1 cellular context compared by ENCODE assay signal in the genomic region with DNA sequence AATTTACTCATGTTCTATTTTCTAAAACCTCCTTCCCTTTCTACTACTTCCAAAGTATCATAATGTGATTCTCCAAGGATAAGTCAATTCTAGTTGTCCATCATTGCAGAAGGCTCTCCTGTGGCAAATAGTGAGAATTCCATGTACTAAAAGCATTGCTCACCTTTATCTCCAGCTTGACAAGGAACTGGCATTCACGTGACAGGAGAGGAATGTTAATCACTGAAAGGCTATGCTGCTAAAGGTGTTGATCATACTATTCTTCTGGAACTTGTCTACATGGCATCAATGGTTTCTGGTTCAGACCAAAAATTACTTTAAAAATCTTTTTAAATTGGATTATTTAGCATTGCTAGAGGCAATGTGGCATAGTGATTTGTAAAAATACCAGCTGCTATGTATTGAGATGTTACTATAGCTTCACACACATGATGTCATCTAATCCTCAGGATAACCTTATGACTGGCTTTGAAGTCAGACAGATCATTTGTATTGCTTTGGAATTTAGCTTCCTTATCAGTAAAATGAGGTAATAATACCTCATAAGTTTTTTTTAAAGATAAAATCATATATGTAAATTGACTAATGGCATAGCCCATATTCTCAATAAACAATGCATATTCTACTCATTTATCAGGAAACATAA.
TF ChIP-seq lines count a peak whose summit lies in the region.

No MANE protein-coding gene starts in this region.

TF ChIP-seq in SK-N-SH treated with all-trans-retinoic acid at 6 μM for 48 hours, 23 proteins besides CTCF, POLR2A, EP300 and RAD21 (continued from another document):
- TF ChIP-seq, protein P1, sequence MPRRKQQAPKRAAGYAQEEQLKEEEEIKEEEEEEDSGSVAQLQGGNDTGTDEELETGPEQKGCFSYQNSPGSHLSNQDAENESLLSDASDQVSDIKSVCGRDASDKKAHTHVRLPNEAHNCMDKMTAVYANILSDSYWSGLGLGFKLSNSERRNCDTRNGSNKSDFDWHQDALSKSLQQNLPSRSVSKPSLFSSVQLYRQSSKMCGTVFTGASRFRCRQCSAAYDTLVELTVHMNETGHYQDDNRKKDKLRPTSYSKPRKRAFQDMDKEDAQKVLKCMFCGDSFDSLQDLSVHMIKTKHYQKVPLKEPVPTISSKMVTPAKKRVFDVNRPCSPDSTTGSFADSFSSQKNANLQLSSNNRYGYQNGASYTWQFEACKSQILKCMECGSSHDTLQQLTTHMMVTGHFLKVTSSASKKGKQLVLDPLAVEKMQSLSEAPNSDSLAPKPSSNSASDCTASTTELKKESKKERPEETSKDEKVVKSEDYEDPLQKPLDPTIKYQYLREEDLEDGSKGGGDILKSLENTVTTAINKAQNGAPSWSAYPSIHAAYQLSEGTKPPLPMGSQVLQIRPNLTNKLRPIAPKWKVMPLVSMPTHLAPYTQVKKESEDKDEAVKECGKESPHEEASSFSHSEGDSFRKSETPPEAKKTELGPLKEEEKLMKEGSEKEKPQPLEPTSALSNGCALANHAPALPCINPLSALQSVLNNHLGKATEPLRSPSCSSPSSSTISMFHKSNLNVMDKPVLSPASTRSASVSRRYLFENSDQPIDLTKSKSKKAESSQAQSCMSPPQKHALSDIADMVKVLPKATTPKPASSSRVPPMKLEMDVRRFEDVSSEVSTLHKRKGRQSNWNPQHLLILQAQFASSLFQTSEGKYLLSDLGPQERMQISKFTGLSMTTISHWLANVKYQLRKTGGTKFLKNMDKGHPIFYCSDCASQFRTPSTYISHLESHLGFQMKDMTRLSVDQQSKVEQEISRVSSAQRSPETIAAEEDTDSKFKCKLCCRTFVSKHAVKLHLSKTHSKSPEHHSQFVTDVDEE (CRISPR knock-in tag; IDR thresholded peaks at IDR 0.05): peak; percentile 81
- no peak for TF ChIP-seq TOX (CRISPR knock-in tag; IDR thresholded peaks at IDR 0.05; ENCODE audit: borderline replicate concordance)
- TF ChIP-seq GLIS3 (CRISPR knock-in tag; IDR thresholded peaks at IDR 0.05): 0 out of 2 replicates have a peak, but pooled peaks have one; percentile 35
- TF ChIP-seq CSDC2 (CRISPR knock-in tag; IDR thresholded peaks at IDR 0.05): peak; percentile 79
- no peak for TF ChIP-seq ZNF565 (CRISPR knock-in tag; conservative IDR thresholded peaks at IDR 0.05; ENCODE audit: low read depth)
- TF ChIP-seq, protein P2, sequence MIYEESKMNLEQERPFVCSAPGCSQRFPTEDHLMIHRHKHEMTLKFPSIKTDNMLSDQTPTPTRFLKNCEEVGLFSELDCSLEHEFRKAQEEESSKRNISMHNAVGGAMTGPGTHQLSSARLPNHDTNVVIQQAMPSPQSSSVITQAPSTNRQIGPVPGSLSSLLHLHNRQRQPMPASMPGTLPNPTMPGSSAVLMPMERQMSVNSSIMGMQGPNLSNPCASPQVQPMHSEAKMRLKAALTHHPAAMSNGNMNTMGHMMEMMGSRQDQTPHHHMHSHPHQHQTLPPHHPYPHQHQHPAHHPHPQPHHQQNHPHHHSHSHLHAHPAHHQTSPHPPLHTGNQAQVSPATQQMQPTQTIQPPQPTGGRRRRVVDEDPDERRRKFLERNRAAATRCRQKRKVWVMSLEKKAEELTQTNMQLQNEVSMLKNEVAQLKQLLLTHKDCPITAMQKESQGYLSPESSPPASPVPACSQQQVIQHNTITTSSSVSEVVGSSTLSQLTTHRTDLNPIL (CRISPR knock-in tag; IDR thresholded peaks at IDR 0.05; ENCODE audit: low read depth): peak; percentile 96
- TF ChIP-seq ZFP3 (CRISPR knock-in tag; IDR thresholded peaks at IDR 0.05): no peak
- no peak for TF ChIP-seq RARB (CRISPR knock-in tag; IDR thresholded peaks at IDR 0.05)
- no peak for TF ChIP-seq BACH2 (CRISPR knock-in tag; IDR thresholded peaks at IDR 0.05; ENCODE audit: borderline replicate concordance)
- TF ChIP-seq, protein P3, sequence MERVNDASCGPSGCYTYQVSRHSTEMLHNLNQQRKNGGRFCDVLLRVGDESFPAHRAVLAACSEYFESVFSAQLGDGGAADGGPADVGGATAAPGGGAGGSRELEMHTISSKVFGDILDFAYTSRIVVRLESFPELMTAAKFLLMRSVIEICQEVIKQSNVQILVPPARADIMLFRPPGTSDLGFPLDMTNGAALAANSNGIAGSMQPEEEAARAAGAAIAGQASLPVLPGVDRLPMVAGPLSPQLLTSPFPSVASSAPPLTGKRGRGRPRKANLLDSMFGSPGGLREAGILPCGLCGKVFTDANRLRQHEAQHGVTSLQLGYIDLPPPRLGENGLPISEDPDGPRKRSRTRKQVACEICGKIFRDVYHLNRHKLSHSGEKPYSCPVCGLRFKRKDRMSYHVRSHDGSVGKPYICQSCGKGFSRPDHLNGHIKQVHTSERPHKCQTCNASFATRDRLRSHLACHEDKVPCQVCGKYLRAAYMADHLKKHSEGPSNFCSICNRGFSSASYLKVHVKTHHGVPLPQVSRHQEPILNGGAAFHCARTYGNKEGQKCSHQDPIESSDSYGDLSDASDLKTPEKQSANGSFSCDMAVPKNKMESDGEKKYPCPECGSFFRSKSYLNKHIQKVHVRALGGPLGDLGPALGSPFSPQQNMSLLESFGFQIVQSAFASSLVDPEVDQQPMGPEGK (CRISPR knock-in tag; IDR thresholded peaks at IDR 0.05; ENCODE audit: borderline replicate concordance): no peak
- 0 out of 2 replicates have a peak, but pooled peaks have one; percentile 18 for TF ChIP-seq ESRRG (CRISPR knock-in tag; IDR thresholded peaks at IDR 0.05)
- TF ChIP-seq ISL1 (CRISPR knock-in tag; IDR thresholded peaks at IDR 0.05): peak; percentile 95
- TF ChIP-seq SNAI2 (CRISPR knock-in tag; IDR thresholded peaks at IDR 0.05): peak; percentile 53; the same call in 1 of the 2 replicates
- no peak for TF ChIP-seq OSR1 (CRISPR knock-in tag; IDR thresholded peaks at IDR 0.05)
- TF ChIP-seq, protein P4, sequence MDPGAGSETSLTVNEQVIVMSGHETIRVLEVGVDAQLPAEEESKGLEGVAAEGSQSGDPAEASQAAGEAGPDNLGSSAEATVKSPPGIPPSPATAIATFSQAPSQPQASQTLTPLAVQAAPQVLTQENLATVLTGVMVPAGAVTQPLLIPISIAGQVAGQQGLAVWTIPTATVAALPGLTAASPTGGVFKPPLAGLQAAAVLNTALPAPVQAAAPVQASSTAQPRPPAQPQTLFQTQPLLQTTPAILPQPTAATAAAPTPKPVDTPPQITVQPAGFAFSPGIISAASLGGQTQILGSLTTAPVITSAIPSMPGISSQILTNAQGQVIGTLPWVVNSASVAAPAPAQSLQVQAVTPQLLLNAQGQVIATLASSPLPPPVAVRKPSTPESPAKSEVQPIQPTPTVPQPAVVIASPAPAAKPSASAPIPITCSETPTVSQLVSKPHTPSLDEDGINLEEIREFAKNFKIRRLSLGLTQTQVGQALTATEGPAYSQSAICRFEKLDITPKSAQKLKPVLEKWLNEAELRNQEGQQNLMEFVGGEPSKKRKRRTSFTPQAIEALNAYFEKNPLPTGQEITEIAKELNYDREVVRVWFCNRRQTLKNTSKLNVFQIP (CRISPR knock-in tag; IDR thresholded peaks at IDR 0.05; ENCODE audit: borderline replicate concordance, low read depth): no peak
